In the genomic region with DNA sequence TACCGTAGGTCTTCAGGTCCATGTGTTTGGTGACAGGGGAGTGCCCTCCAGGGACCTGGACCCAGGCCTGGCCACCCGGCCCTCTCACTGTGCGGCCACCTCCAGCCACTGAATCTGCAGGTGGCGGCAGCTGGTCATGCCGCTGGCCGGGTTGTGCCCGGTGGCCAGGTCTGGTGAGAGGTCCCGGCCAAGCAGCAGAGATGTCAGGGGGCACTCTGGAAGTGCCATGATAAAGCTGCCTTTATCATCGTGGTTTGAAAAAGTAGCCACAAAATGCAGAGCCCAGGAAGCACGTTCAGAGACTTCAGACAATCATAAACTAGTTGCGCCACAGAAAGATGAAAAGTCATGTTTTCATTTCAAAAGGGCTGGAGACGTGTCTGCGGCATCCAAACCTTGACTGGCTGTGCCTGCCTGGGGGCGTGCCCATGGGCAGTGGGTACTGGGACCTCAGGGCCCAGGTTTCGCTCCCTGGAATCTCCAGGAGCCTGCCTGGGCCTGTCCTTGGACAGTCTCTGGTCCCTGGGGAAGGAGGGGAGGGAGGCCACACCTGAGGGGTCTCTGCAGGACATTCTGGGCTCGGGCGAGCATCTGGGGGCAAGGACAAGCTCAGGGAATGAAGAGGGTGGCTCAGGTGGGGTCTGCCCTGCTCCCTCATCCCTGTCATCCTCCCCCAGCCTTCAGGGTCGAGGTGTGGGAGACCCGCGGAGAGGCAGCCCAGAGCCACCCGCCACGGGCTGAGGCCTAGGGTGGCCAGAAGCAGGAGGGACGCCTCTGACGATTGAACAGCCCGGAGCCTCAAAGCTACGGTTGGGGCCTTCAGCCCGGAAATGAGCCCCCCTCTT, we compare ENCODE assay signal across 23 cellular contexts. TPM values are rescaled to one million over a fixed set of nuclear protein-coding genes. Genes with fewer than 3 reads are reported as not detected.
DNase-seq lines count a peak whose midpoint lies in the region; ATAC-seq and TF ChIP-seq lines count a peak whose summit lies in the region.
"Had no signal": no experiment of that assay in that cellular context is flagged by ENCODE, and none has a peak within 500 bp of the region (broad histone marks: within the 10 kb centered on the region; RNA-seq: fewer than 3 reads in every experiment).

No MANE protein-coding gene starts in this region.

- intact Hi-C loops in Right ventricle myocardium inferior (cut with DNase I) (no loop called here), cardiac septum (cut with DNase I) (no loop called here), heart left ventricle (cut with DNase I) (loop anchor here in 1 of 10 donors (10.0 kb wide), 1 partner anchor 305 kb away; no protein-coding TSS in a partner anchor)

- H3K27ac ChIP-seq in heart left ventricle (no peak overlapping the region), mesodermal cell (ENCODE audit: low read depth, low read length, severe bottlenecking) (peak overlapping the region; percentile 25)
- H3K27ac ChIP-seq: GM23248, SK-N-MC, testis, uterus had no signal

- H3K27me3 ChIP-seq in heart left ventricle, result no peaks in the 10 kb centered on the region
- H3K27me3 ChIP-seq: cardiac muscle cell, testis, uterus had no signal

- no peak for ATAC-seq in Right ventricle myocardium inferior
- no peak for ATAC-seq in heart left ventricle
- no peak for ATAC-seq in GM19023 (IDR thresholded peaks at IDR 0.05; ENCODE audit: unreplicated experiment)
- ATAC-seq: GM12878; K562; stimulated activated naive CD8-positive, alpha-beta T cell treated with anti-CD3 and anti-CD28 coated beads, Interleukin-15, Interleukin-2, amounts not matched to agents 100 U/mL and 50 U/mL, for 24 hours had no signal

- 91 to 93% (median 92%) methylated on average over 23 to 27 of the region's 27 CpGs for WGBS in heart left ventricle, 4 donors
- WGBS in mesodermal cell (ENCODE audit: insufficient coverage in 2 of 2), 2 experiments, result 92 to 96% methylated on average over 25 to 27 of the region's 27 CpGs

- H3K36me3 ChIP-seq in heart left ventricle (peaks cover 0 to 5% (median 0%) of the 10 kb centered on the region in 9 donors), mesodermal cell (ENCODE audit: control insufficient read depth, insufficient read depth, low read length) (peaks cover 66% of the 10 kb centered on the region)
- H3K36me3 ChIP-seq: cardiac muscle cell, uterus had no signal

- DNase-seq in Right ventricle myocardium inferior (ENCODE audit: missing footprints) (peak; percentile 45), cardiac septum (ENCODE audit: low spot score) (no peak), heart left ventricle (peak in 3 of 5 donors; percentile 17 to 54 (median 20)), NOMO-1 treated with dmso at 0.1 percent for 144 hours (lab: John Stamatoyannopoulos, UW; ENCODE audit: unreplicated experiment) (no peak), DMS53 (lab: John Stamatoyannopoulos, UW) (no peak), NCI-H1048 (lab: John Stamatoyannopoulos, UW) (no peak)
- DNase-seq: activated CD4-positive, alpha-beta T cell treated with anti-CD3 and anti-CD28 coated beads, Interleukin-2, amount 50 U/mL, for 48 hours; activated naive CD4-positive, alpha-beta T cell treated with anti-CD3 and anti-CD28 coated beads, Interleukin-2, amount 50 U/mL, for 16 hours; amygdala; cortex of kidney; GM23248; NCI-H2029; NCI-H526; stimulated activated naive CD8-positive, alpha-beta T cell treated with anti-CD3 and anti-CD28 coated beads, Interleukin-15, Interleukin-2, amounts not matched to agents 100 U/mL and 50 U/mL, for 24 hours; testis; uterus had no signal

- TF ChIP-seq POLR2A in heart left ventricle (IDR thresholded peaks at IDR 0.05), result no peak

- H3K4me1 ChIP-seq in heart left ventricle, result peaks cover 0 to 17% (median 6%) of the 10 kb centered on the region in 12 donors
- peaks cover 12% of the 10 kb centered on the region for H3K4me1 ChIP-seq in mesodermal cell (ENCODE audit: control insufficient read depth, insufficient read depth, low read length, poor library complexity, severe bottlenecking)

- peaks cover 0 to 16% (median 6%) of the 10 kb centered on the region in 12 donors for H3K9me3 ChIP-seq in heart left ventricle
- H3K9me3 ChIP-seq in mesodermal cell (ENCODE audit: control insufficient read depth, low read length), result peaks cover 9% of the 10 kb centered on the region
- H3K9me3 ChIP-seq: testis had no signal

- TF ChIP-seq CTCF in heart left ventricle (IDR thresholded peaks at IDR 0.05), result no peak

- H3K4me3 ChIP-seq in heart left ventricle (no peak overlapping the region), mesodermal cell (ENCODE audit: extremely low read depth, insufficient read depth, low read length, poor library complexity, severe bottlenecking) (no peak overlapping the region)
- H3K4me3 ChIP-seq: cardiac muscle cell, GM12878, GM23248, K562, lung, SK-N-MC, testis, uterus had no signal

RNA-seq across cellular contexts. Expression of gene COL18A1, which starts 44.9 kb away (rescaled TPM):
- total RNA-seq in Right ventricle myocardium inferior (51.6 TPM), cardiac septum (77.0 TPM), heart left ventricle (100 to 1,000 TPM in 2 of 9 donors, 10 to 100 TPM in 7; 31.7 to 109 (median 59.0) TPM)
- 10 to 100 TPM; 38.9 to 65.6 TPM for polyA plus RNA-seq in heart left ventricle
- polyA plus RNA-seq in mesodermal cell (2013, experiment 1 of 2), result 343 TPM
- 309 TPM for polyA plus RNA-seq in mesodermal cell (2013, experiment 2 of 2)

Comparison
In these comparisons a context has a peak if more than half of its experiments do, and no peak if none do; other contexts are left out.
1. DNase-seq: peak in Right ventricle myocardium inferior (single experiment) and heart left ventricle (3 of 5); none in cardiac septum (single experiment), NOMO-1 treated with dmso at 0.1 percent for 144 hours (single experiment), DMS53 (single experiment) and NCI-H1048 (single experiment).